9 cellular contexts compared by ENCODE assay signal in genomic region chr4:112509243-112510190, GRCh38. TPM values are rescaled to one million over a fixed set of nuclear protein-coding genes. Genes with fewer than 3 reads are reported as not detected.
A peak's percentile ranks its signal among the peaks of the same experiment; 100 is the strongest.
DNase-seq lines count a peak whose midpoint lies in the region; ATAC-seq and TF ChIP-seq lines count a peak whose summit lies in the region.
"Had no signal": no experiment of that assay in that cellular context is flagged by ENCODE, and none has a peak within 500 bp of the region (broad histone marks: within the 10 kb centered on the region; RNA-seq: fewer than 3 reads in every experiment).

No MANE protein-coding gene starts in this region.

- DNase-seq in NCI-H345 (lab: John Stamatoyannopoulos, UW) (peak; percentile 20), NCI-H345 treated with DMSO at 0.1 percent for 48 hours (lab: John Stamatoyannopoulos, UW; ENCODE audit: unreplicated experiment) (no peak), PC-9 (peak in 1 of 2 experiments; percentile 41), epithelial cell of proximal tubule (ENCODE audit: low read depth) (no peak), spleen (no peak), mesothelial cell of epicardium (ENCODE audit: low spot score in 2 of 2, unreplicated experiment in 2 of 2) (no peak), NCI-H187 treated with DMSO at 0.1 percent for 48 hours (lab: John Stamatoyannopoulos, UW) (no peak)

- no peak for TF ChIP-seq CTCF in PC-9 (conservative IDR thresholded peaks at IDR 0.05)
- TF ChIP-seq CTCF in epithelial cell of proximal tubule (conservative IDR thresholded peaks at IDR 0.05; ENCODE audit: low read depth, low read length) = no peak
- TF ChIP-seq CTCF in spleen (IDR thresholded peaks at IDR 0.05 in 8 of 11, conservative IDR thresholded peaks at IDR 0.05 in 3 of 11) = no peak
- no peak for TF ChIP-seq CTCF in mesothelial cell of epicardium (IDR thresholded peaks at IDR 0.05; ENCODE audit: unreplicated experiment)

- H3K4me1 ChIP-seq in PC-9 (replicated peaks; ENCODE audit: insufficient read depth) = no peaks in the 10 kb centered on the region
- H3K4me1 ChIP-seq in spleen = peaks cover 16 to 38% (median 33%) of the 10 kb centered on the region in 6 donors

- peak overlapping the region; percentile 57 for H3K4me2 ChIP-seq in PC-9
- H3K4me2 ChIP-seq: BLaER1 had no signal

- intact Hi-C loops in PC-9 (cut with micrococcal nuclease; ENCODE audit: unreplicated experiment) (no loop called here), spleen (cut with DNase I; ENCODE audit: low total_unique reads) (no loop called here)

- no peaks in the 10 kb centered on the region for H3K79me2 ChIP-seq in PC-9 (ENCODE audit: low read depth)

- H3K27me3 Mint-ChIP-seq in mesothelial cell of epicardium (ENCODE audit: low read depth) = peaks cover 96% of the 10 kb centered on the region

- peaks cover 21% of the 10 kb centered on the region; the same call in 1 of the 2 replicates for H3K27me3 ChIP-seq in PC-9 (ENCODE audit: insufficient read depth, low read depth)
- H3K27me3 ChIP-seq in spleen (replicated peaks in 1 of 7) = peaks cover 15 to 98% (median 97%) of the 10 kb centered on the region in 7 donors

- CTCF ChIA-PET in PC-9 (lab: Charles Lee) = no interaction called here

- no peak for TF ChIP-seq POLR2A in spleen (IDR thresholded peaks at IDR 0.05)

- POLR2A ChIA-PET in PC-9 (lab: Charles Lee; ENCODE audit: unreplicated experiment) = interaction anchor here (0.7 kb wide), 1 partner anchor 81 kb away, joined by 5 read pairs; no protein-coding TSS in a partner anchor

- no peaks in the 10 kb centered on the region for H3K9me2 ChIP-seq in PC-9 (ENCODE audit: insufficient read depth)

- no peaks in the 10 kb centered on the region for H3K9me3 ChIP-seq in PC-9 (ENCODE audit: insufficient read depth, low read depth)
- H3K9me3 ChIP-seq in spleen = peaks cover 0 to 8% (median 0%) of the 10 kb centered on the region in 8 donors

- no peaks in the 10 kb centered on the region for H3K9me3 Mint-ChIP-seq in mesothelial cell of epicardium

- H3K36me3 ChIP-seq in PC-9 (ENCODE audit: low read depth) = no peaks in the 10 kb centered on the region
- H3K36me3 ChIP-seq in spleen = no peaks in the 10 kb centered on the region
- H3K36me3 ChIP-seq: BLaER1 had no signal

- WGBS in spleen, 5 donors = 3 to 5% (median 4%) methylated on average over 46 to 47 of the region's 47 CpGs

- H3K36me3 Mint-ChIP-seq in mesothelial cell of epicardium = no peaks in the 10 kb centered on the region

- no peaks in the 10 kb centered on the region for H3F3A ChIP-seq in PC-9 (ENCODE audit: insufficient read depth, low read depth)

- H4K20me1 ChIP-seq in PC-9 (ENCODE audit: insufficient read depth) = no peaks in the 10 kb centered on the region

- H3K27ac ChIP-seq in PC-9 (no peak overlapping the region), spleen (no peak overlapping the region)
- H3K27ac ChIP-seq: BLaER1 had no signal

- H3K27ac Mint-ChIP-seq in mesothelial cell of epicardium = no peak overlapping the region

- no peak overlapping the region for H3K4me3 Mint-ChIP-seq in mesothelial cell of epicardium

- ATAC-seq in HG02623 (IDR thresholded peaks at IDR 0.05; ENCODE audit: unreplicated experiment) = no peak

- H3K4me3 ChIP-seq in PC-9 (no peak overlapping the region), epithelial cell of proximal tubule (ENCODE audit: low read depth, low read length) (peak overlapping the region; percentile 28), spleen (peak overlapping the region in 5 of 8 donors; percentile 10 to 56 (median 16))
- H3K4me3 ChIP-seq: BLaER1 had no signal

- H2AFZ ChIP-seq in PC-9 = 0 out of 2 replicates have a peak overlapping the region, but pooled peaks have one; percentile 65

- peaks cover 20% of the 10 kb centered on the region for H3K4me1 Mint-ChIP-seq in mesothelial cell of epicardium

- BruUV-seq in PC-9 (replicated peaks; lab: Mats Ljungman, UMichigan) = no TSS peak

RNA-seq across cellular contexts. Expression of gene NEUROG2, which starts 6.5 kb away (rescaled TPM):
- total RNA-seq in PC-9 (2021) (not detected in 2 replicates), epithelial cell of proximal tubule (not detected in 2 replicates), spleen (not detected), mesothelial cell of epicardium (not detected in 3 replicates)
- not detected for polyA plus RNA-seq in spleen
